In the genomic region with DNA sequence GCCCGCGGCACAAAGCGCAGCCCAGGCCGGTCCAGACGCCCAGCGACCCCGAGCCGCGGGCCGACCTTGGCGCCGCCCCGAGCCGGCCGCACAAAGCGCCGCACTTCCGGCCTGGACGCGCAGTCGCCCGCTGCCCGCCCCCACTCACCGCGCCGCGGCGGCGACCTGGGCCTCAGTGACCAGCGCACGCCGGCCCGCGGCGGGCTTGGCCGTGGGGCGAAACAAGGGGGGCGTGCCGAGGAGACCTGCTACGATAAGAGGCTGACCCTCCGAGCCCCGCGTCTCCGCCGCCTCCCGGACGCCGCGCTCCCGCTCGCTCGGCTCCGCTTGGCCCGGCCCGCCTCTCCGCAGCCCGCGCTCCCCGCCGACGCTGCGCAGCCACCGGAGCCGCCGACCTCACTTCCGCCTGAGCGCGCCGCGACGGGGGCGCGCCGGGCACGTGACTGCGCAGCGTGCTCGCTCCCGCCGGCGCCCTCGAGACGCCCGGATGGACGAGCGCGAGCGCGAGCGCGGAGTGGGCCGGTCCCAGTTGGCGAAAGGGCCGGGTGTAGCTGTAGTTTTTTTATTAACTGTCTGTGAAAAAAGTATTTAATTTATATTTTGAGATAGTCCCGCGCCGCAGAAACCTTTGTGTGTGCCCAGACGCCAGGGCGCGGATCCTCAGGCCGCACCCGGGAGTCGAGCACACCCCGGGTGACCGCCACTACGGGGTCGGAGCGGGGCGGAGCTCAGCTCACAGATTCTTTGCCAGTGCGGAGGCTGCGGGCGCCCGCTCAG, we compare ENCODE assay signal across 1 cellular context.
TF ChIP-seq lines count a peak whose summit lies in the region.

A gene with protein sequence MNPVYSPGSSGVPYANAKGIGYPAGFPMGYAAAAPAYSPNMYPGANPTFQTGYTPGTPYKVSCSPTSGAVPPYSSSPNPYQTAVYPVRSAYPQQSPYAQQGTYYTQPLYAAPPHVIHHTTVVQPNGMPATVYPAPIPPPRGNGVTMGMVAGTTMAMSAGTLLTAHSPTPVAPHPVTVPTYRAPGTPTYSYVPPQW (minus strand): TSS at position 395 of the 777 bp plus-strand sequence. CDS start 10,814 bp downstream, outside the sequence.

TF ChIP-seq in K562, 482 proteins besides CTCF, POLR2A, EP300 and RAD21 (continued from another document and continues in another):
- TF ChIP-seq, protein P1, sequence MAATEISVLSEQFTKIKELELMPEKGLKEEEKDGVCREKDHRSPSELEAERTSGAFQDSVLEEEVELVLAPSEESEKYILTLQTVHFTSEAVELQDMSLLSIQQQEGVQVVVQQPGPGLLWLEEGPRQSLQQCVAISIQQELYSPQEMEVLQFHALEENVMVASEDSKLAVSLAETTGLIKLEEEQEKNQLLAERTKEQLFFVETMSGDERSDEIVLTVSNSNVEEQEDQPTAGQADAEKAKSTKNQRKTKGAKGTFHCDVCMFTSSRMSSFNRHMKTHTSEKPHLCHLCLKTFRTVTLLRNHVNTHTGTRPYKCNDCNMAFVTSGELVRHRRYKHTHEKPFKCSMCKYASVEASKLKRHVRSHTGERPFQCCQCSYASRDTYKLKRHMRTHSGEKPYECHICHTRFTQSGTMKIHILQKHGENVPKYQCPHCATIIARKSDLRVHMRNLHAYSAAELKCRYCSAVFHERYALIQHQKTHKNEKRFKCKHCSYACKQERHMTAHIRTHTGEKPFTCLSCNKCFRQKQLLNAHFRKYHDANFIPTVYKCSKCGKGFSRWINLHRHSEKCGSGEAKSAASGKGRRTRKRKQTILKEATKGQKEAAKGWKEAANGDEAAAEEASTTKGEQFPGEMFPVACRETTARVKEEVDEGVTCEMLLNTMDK (IDR thresholded peaks at IDR 0.05; ENCODE audit: borderline replicate concordance, insufficient read depth, low read depth, low read length, poor library complexity, severe bottlenecking) = no peak
- TF ChIP-seq MEF2D (tag; conservative IDR thresholded peaks at IDR 0.05; ENCODE audit: low read depth) = no peak
- TF ChIP-seq, protein P2, sequence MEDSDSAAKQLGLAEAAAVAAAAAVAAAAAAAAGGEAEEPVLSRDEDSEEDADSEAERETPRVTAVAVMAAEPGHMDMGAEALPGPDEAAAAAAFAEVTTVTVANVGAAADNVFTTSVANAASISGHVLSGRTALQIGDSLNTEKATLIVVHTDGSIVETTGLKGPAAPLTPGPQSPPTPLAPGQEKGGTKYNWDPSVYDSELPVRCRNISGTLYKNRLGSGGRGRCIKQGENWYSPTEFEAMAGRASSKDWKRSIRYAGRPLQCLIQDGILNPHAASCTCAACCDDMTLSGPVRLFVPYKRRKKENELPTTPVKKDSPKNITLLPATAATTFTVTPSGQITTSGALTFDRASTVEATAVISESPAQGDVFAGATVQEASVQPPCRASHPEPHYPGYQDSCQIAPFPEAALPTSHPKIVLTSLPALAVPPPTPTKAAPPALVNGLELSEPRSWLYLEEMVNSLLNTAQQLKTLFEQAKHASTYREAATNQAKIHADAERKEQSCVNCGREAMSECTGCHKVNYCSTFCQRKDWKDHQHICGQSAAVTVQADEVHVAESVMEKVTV (CRISPR knock-in tag; IDR thresholded peaks at IDR 0.05) = no peak
- TF ChIP-seq SRSF9 (IDR thresholded peaks at IDR 0.05; ENCODE audit: borderline replicate concordance, low read depth, low read length) = no peak
- TF ChIP-seq SPI1 (IDR thresholded peaks at IDR 0.05; ENCODE audit: borderline replicate concordance, low read depth, low read length) = peak; percentile 56; the same call in 1 of the 2 replicates
- TF ChIP-seq, protein P3, sequence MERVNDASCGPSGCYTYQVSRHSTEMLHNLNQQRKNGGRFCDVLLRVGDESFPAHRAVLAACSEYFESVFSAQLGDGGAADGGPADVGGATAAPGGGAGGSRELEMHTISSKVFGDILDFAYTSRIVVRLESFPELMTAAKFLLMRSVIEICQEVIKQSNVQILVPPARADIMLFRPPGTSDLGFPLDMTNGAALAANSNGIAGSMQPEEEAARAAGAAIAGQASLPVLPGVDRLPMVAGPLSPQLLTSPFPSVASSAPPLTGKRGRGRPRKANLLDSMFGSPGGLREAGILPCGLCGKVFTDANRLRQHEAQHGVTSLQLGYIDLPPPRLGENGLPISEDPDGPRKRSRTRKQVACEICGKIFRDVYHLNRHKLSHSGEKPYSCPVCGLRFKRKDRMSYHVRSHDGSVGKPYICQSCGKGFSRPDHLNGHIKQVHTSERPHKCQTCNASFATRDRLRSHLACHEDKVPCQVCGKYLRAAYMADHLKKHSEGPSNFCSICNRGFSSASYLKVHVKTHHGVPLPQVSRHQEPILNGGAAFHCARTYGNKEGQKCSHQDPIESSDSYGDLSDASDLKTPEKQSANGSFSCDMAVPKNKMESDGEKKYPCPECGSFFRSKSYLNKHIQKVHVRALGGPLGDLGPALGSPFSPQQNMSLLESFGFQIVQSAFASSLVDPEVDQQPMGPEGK (CRISPR knock-in tag; IDR thresholded peaks at IDR 0.05; ENCODE audit: borderline replicate concordance) = no peak
- peak; percentile 47 for TF ChIP-seq PCBP1 (IDR thresholded peaks at IDR 0.05; ENCODE audit: low read depth, low read length, poor library complexity, severe bottlenecking)
- peak; percentile 86 to 93 for TF ChIP-seq NONO (IDR thresholded peaks at IDR 0.05; ENCODE audit: low read depth in 2 of 2, low read length in 1 of 2)
- TF ChIP-seq, protein P4, sequence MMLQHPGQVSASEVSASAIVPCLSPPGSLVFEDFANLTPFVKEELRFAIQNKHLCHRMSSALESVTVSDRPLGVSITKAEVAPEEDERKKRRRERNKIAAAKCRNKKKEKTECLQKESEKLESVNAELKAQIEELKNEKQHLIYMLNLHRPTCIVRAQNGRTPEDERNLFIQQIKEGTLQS (IDR thresholded peaks at IDR 0.05) = no peak
- TF ChIP-seq, protein P4 (CRISPR knock-in tag; conservative IDR thresholded peaks at IDR 0.05) = no peak
- peak; percentile 39 for TF ChIP-seq SAP30 (IDR thresholded peaks at IDR 0.05; ENCODE audit: borderline replicate concordance, insufficient read depth, low read depth, low read length, poor library complexity, severe bottlenecking)
- TF ChIP-seq HMG20A (CRISPR knock-in tag; conservative IDR thresholded peaks at IDR 0.05) = no peak
- TF ChIP-seq HDAC6 (IDR thresholded peaks at IDR 0.05; ENCODE audit: low read depth, low read length) = no peak
- no peak for TF ChIP-seq XRCC3 (IDR thresholded peaks at IDR 0.05)
- TF ChIP-seq, protein P5, sequence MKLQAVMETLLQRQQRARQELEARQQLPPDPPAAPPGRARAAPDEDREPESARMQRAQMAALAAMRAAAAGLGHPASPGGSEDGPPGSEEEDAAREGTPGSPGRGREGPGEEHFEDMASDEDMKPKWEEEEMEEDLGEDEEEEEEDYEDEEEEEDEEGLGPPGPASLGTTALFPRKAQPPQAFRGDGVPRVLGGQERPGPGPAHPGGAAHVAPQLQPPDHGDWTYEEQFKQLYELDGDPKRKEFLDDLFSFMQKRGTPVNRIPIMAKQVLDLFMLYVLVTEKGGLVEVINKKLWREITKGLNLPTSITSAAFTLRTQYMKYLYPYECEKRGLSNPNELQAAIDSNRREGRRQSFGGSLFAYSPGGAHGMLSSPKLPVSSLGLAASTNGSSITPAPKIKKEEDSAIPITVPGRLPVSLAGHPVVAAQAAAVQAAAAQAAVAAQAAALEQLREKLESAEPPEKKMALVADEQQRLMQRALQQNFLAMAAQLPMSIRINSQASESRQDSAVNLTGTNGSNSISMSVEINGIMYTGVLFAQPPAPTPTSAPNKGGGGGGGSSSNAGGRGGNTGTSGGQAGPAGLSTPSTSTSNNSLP (IDR thresholded peaks at IDR 0.05; ENCODE audit: borderline replicate concordance, low read depth, low read length) = no peak
- TF ChIP-seq, protein P6, sequence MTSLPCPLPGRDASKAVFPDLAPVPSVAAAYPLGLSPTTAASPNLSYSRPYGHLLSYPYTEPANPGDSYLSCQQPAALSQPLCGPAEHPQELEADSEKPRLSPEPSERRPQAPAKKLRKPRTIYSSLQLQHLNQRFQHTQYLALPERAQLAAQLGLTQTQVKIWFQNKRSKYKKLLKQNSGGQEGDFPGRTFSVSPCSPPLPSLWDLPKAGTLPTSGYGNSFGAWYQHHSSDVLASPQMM (CRISPR knock-in tag; IDR thresholded peaks at IDR 0.05) = no peak
- peak; percentile 70; the same call in 1 of the 2 replicates for TF ChIP-seq ERF (CRISPR knock-in tag; IDR thresholded peaks at IDR 0.05)
- no peak for TF ChIP-seq TCF3 (CRISPR knock-in tag; IDR thresholded peaks at IDR 0.05)
- TF ChIP-seq FUS (optimal IDR thresholded peaks at IDR 0.05; ENCODE audit: low read depth, low read length) = no peak
- no peak for TF ChIP-seq BACH1 (tag; IDR thresholded peaks at IDR 0.05)
- TF ChIP-seq ZNF561 (CRISPR knock-in tag; conservative IDR thresholded peaks at IDR 0.05) = no peak
- no peak for TF ChIP-seq HDAC3 (IDR thresholded peaks at IDR 0.05; ENCODE audit: borderline replicate concordance, partially characterized antibody)
- no peak for TF ChIP-seq HNRNPL (IDR thresholded peaks at IDR 0.05; ENCODE audit: low read depth, low read length)
- TF ChIP-seq, protein P7, sequence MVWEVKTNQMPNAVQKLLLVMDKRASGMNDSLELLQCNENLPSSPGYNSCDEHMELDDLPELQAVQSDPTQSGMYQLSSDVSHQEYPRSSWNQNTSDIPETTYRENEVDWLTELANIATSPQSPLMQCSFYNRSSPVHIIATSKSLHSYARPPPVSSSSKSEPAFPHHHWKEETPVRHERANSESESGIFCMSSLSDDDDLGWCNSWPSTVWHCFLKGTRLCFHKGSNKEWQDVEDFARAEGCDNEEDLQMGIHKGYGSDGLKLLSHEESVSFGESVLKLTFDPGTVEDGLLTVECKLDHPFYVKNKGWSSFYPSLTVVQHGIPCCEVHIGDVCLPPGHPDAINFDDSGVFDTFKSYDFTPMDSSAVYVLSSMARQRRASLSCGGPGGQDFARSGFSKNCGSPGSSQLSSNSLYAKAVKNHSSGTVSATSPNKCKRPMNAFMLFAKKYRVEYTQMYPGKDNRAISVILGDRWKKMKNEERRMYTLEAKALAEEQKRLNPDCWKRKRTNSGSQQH (CRISPR knock-in tag; IDR thresholded peaks at IDR 0.05) = no peak
- no peak for TF ChIP-seq MTA1 (IDR thresholded peaks at IDR 0.05; ENCODE audit: borderline replicate concordance)
- TF ChIP-seq BDP1 (IDR thresholded peaks at IDR 0.05; ENCODE audit: insufficient read depth, insufficient read length) = no peak
- TF ChIP-seq, protein P8, sequence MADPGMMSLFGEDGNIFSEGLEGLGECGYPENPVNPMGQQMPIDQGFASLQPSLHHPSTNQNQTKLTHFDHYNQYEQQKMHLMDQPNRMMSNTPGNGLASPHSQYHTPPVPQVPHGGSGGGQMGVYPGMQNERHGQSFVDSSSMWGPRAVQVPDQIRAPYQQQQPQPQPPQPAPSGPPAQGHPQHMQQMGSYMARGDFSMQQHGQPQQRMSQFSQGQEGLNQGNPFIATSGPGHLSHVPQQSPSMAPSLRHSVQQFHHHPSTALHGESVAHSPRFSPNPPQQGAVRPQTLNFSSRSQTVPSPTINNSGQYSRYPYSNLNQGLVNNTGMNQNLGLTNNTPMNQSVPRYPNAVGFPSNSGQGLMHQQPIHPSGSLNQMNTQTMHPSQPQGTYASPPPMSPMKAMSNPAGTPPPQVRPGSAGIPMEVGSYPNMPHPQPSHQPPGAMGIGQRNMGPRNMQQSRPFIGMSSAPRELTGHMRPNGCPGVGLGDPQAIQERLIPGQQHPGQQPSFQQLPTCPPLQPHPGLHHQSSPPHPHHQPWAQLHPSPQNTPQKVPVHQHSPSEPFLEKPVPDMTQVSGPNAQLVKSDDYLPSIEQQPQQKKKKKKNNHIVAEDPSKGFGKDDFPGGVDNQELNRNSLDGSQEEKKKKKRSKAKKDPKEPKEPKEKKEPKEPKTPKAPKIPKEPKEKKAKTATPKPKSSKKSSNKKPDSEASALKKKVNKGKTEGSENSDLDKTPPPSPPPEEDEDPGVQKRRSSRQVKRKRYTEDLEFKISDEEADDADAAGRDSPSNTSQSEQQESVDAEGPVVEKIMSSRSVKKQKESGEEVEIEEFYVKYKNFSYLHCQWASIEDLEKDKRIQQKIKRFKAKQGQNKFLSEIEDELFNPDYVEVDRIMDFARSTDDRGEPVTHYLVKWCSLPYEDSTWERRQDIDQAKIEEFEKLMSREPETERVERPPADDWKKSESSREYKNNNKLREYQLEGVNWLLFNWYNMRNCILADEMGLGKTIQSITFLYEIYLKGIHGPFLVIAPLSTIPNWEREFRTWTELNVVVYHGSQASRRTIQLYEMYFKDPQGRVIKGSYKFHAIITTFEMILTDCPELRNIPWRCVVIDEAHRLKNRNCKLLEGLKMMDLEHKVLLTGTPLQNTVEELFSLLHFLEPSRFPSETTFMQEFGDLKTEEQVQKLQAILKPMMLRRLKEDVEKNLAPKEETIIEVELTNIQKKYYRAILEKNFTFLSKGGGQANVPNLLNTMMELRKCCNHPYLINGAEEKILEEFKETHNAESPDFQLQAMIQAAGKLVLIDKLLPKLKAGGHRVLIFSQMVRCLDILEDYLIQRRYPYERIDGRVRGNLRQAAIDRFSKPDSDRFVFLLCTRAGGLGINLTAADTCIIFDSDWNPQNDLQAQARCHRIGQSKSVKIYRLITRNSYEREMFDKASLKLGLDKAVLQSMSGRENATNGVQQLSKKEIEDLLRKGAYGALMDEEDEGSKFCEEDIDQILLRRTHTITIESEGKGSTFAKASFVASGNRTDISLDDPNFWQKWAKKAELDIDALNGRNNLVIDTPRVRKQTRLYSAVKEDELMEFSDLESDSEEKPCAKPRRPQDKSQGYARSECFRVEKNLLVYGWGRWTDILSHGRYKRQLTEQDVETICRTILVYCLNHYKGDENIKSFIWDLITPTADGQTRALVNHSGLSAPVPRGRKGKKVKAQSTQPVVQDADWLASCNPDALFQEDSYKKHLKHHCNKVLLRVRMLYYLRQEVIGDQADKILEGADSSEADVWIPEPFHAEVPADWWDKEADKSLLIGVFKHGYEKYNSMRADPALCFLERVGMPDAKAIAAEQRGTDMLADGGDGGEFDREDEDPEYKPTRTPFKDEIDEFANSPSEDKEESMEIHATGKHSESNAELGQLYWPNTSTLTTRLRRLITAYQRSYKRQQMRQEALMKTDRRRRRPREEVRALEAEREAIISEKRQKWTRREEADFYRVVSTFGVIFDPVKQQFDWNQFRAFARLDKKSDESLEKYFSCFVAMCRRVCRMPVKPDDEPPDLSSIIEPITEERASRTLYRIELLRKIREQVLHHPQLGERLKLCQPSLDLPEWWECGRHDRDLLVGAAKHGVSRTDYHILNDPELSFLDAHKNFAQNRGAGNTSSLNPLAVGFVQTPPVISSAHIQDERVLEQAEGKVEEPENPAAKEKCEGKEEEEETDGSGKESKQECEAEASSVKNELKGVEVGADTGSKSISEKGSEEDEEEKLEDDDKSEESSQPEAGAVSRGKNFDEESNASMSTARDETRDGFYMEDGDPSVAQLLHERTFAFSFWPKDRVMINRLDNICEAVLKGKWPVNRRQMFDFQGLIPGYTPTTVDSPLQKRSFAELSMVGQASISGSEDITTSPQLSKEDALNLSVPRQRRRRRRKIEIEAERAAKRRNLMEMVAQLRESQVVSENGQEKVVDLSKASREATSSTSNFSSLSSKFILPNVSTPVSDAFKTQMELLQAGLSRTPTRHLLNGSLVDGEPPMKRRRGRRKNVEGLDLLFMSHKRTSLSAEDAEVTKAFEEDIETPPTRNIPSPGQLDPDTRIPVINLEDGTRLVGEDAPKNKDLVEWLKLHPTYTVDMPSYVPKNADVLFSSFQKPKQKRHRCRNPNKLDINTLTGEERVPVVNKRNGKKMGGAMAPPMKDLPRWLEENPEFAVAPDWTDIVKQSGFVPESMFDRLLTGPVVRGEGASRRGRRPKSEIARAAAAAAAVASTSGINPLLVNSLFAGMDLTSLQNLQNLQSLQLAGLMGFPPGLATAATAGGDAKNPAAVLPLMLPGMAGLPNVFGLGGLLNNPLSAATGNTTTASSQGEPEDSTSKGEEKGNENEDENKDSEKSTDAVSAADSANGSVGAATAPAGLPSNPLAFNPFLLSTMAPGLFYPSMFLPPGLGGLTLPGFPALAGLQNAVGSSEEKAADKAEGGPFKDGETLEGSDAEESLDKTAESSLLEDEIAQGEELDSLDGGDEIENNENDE (IDR thresholded peaks at IDR 0.05; ENCODE audit: low read depth, low read length) = no peak
- peak; percentile 91 for TF ChIP-seq ELF1 (tag; IDR thresholded peaks at IDR 0.05)
